In genomic region chr5:38853753-38854470, GRCh38 we compare ENCODE assay signal across 13 cellular contexts. TPM values are rescaled to one million over a fixed set of nuclear protein-coding genes. Genes with fewer than 3 reads are reported as not detected.
A peak's percentile ranks its signal among the peaks of the same experiment; 100 is the strongest.
DNase-seq lines count a peak whose midpoint lies in the region; ATAC-seq and TF ChIP-seq lines count a peak whose summit lies in the region.
"Had no signal": no experiment of that assay in that cellular context is flagged by ENCODE, and none has a peak within 500 bp of the region (broad histone marks: within the 10 kb centered on the region; RNA-seq: fewer than 3 reads in every experiment).

No MANE protein-coding gene starts in this region.

- H3K27ac Mint-ChIP-seq in immature natural killer cell = no peak overlapping the region
- H3K27ac Mint-ChIP-seq: activated naive CD8-positive, alpha-beta T cell treated with anti-CD3 and anti-CD28 coated beads for 36 hours; IgD-negative memory B cell; T-helper 2 cell treated with Interferon-gamma antibody and Interleukin-4, amounts not matched to agents 5 μg/mL and 100 μg/mL, for 36 hours had no signal

- no peak overlapping the region for H3K4me3 ChIP-seq in upper lobe of right lung
- H3K4me3 ChIP-seq in gastrocnemius medialis = no peak overlapping the region

- H3K9me3 Mint-ChIP-seq in immature natural killer cell = peaks cover 0 to 2% (median 0%) of the 10 kb centered on the region in 6 donors
- H3K9me3 Mint-ChIP-seq: T-helper 2 cell treated with Interferon-gamma antibody and Interleukin-4, amounts not matched to agents 5 μg/mL and 100 μg/mL, for 36 hours had no signal

- TF ChIP-seq CTCF in upper lobe of right lung (IDR thresholded peaks at IDR 0.05) (no peak), gastrocnemius medialis (IDR thresholded peaks at IDR 0.05 in 4 of 5, conservative IDR thresholded peaks at IDR 0.05 in 1 of 5) (no peak)

- H3K27me3 ChIP-seq in upper lobe of right lung (no peaks in the 10 kb centered on the region), gastrocnemius medialis (no peaks in the 10 kb centered on the region)

- no peaks in the 10 kb centered on the region for H3K36me3 Mint-ChIP-seq in immature natural killer cell
- H3K36me3 Mint-ChIP-seq: activated naive CD8-positive, alpha-beta T cell treated with anti-CD3 and anti-CD28 coated beads for 36 hours; IgD-negative memory B cell had no signal

- no peak for TF ChIP-seq POLR2A in gastrocnemius medialis (IDR thresholded peaks at IDR 0.05)

- H3K27me3 Mint-ChIP-seq in immature natural killer cell (ENCODE audit: low read depth in 3 of 3) = peaks cover 8 to 14% (median 10%) of the 10 kb centered on the region in 3 donors

- H3K4me1 ChIP-seq in upper lobe of right lung (peaks cover 23% of the 10 kb centered on the region), gastrocnemius medialis (no peaks in the 10 kb centered on the region)

- in situ Hi-C loops in gastrocnemius medialis (cut with MboI; ENCODE audit: low sequenced_read_pairs in 4 of 4) = no loop called here

- H3K4me3 Mint-ChIP-seq in immature natural killer cell = no peak overlapping the region
- H3K4me3 Mint-ChIP-seq: activated naive CD8-positive, alpha-beta T cell treated with anti-CD3 and anti-CD28 coated beads for 36 hours; IgD-negative memory B cell; T-helper 2 cell treated with Interferon-gamma antibody and Interleukin-4, amounts not matched to agents 5 μg/mL and 100 μg/mL, for 36 hours had no signal

- peaks cover 2% of the 10 kb centered on the region for H3K9me3 ChIP-seq in upper lobe of right lung
- no peaks in the 10 kb centered on the region for H3K9me3 ChIP-seq in gastrocnemius medialis

- peak; percentile 91 for ATAC-seq in upper lobe of right lung
- ATAC-seq in gastrocnemius medialis = no peak

- peak overlapping the region; percentile 43 for H3K27ac ChIP-seq in upper lobe of right lung
- H3K27ac ChIP-seq in gastrocnemius medialis = no peak overlapping the region

- no peaks in the 10 kb centered on the region for H3K4me1 Mint-ChIP-seq in immature natural killer cell
- H3K4me1 Mint-ChIP-seq: activated naive CD8-positive, alpha-beta T cell treated with anti-CD3 and anti-CD28 coated beads for 36 hours; IgD-negative memory B cell had no signal

- intact Hi-C loops in upper lobe of right lung (cut with DNase I) (no loop called here), gastrocnemius medialis (cut with DNase I; ENCODE audit: low total_unique reads) (no loop called here)

- DNase-seq in HCEC 1CT (peak; percentile 90), amniotic epithelial cell (ENCODE audit: low read depth) (peak; percentile 95), hepatic stellate cell (ENCODE audit: low spot score) (peak; percentile 85), upper lobe of right lung (no peak), nucleus accumbens (lab: John Stamatoyannopoulos, UW) (no peak), immature natural killer cell (no peak), gastrocnemius medialis (no peak)
- DNase-seq: activated naive CD8-positive, alpha-beta T cell treated with anti-CD3 and anti-CD28 coated beads for 36 hours; NCI-H2029 treated with DMSO at 0.1 percent for 48 hours; stimulated activated naive CD4-positive, alpha-beta T cell had no signal

- H3K36me3 ChIP-seq in upper lobe of right lung (peaks cover 2% of the 10 kb centered on the region), gastrocnemius medialis (no peaks in the 10 kb centered on the region)

RNA-seq across cellular contexts. Expression of gene OSMR, which starts 8.1 kb away (rescaled TPM):
- total RNA-seq in upper lobe of right lung = 85.6 TPM
- polyA plus RNA-seq in immature natural killer cell = under 1 TPM in 1 of 3 donors, not detected in 2; 0.20 TPM
- 10 to 100 TPM in 1 of 4 donors, 1 to 10 TPM in 3; 4.9 to 12.4 (median 6.5) TPM for total RNA-seq in gastrocnemius medialis
- total RNA-seq: activated naive CD8-positive, alpha-beta T cell treated with anti-CD3 and anti-CD28 coated beads for 36 hours had no signal
- polyA plus RNA-seq: IgD-negative memory B cell, neural cell had no signal

Comparison
In these comparisons a context has a peak if more than half of its experiments do, and no peak if none do; other contexts are left out.
1. DNase-seq: peak in HCEC 1CT (single experiment), amniotic epithelial cell (single experiment) and hepatic stellate cell (single experiment); none in upper lobe of right lung (single experiment), nucleus accumbens (0 of 56), immature natural killer cell (0 of 3) and gastrocnemius medialis (0 of 2).